37 cellular contexts compared by ENCODE assay signal in the genomic region with DNA sequence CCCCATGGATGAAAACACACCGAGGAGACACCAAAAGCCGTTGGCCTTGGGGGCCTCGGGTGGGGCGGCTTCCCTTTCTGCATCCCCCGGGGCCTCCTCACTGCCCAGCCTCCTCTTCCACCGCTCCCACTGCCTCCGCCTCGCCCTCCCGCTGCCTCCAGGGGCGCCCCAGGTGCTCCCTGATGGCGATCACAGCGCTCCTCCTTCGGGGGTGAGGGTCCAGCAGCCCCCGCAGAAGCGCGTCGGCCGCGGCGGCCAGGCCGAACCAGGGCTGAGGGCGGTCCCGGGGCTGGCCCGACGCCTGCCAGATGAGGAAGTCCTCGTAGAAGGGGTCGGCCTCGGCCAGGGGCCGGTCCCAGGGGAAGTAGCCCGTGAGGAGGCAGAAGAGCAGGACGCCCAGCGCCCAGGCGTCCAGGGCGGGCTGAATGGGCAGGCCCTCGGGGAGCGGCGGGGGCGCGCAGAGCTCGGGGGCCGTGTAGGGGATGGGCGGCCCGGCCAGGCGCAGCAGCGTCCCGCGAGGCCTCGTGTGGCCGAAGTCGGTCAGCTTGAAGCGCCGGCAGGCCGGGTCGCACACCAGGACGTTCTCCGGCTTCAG. TPM values are rescaled to one million over a fixed set of nuclear protein-coding genes. Genes with fewer than 3 reads are reported as not detected.
"Had no signal": no experiment of that assay in that cellular context is flagged by ENCODE, and none has a peak within 500 bp of the region (broad histone marks: within the 10 kb centered on the region; RNA-seq: fewer than 3 reads in every experiment).

No MANE protein-coding gene starts in this region.

- H3K4me1 Mint-ChIP-seq: immature natural killer cell, naive B cell had no signal

- H3K27ac Mint-ChIP-seq: activated naive CD8-positive, alpha-beta T cell; immature natural killer cell; mesothelial cell of epicardium; naive B cell; nephron progenitor cell; stimulated activated naive B cell treated with anti-CD40 and anti-IgM and Interleukin-4, amounts not matched to agents 10 μg/mL and 1 μg/mL and 100 μg/mL, for 72 hours had no signal

- H2AFZ ChIP-seq: parathyroid adenoma had no signal

- H3K27ac ChIP-seq: body of pancreas, epithelial cell of prostate, esophagus squamous epithelium, parathyroid adenoma, psoas muscle, thoracic aorta, VCaP had no signal

- H3K36me3 Mint-ChIP-seq: activated naive CD8-positive, alpha-beta T cell; immature natural killer cell; mesothelial cell of epicardium; naive B cell; stimulated activated naive B cell treated with anti-CD40 and anti-IgM and Interleukin-4, amounts not matched to agents 10 μg/mL and 1 μg/mL and 100 μg/mL, for 72 hours had no signal

- H3K27me3 ChIP-seq: body of pancreas had no signal

- H3K4me3 Mint-ChIP-seq: activated naive CD8-positive, alpha-beta T cell; immature natural killer cell; mesothelial cell of epicardium; nephron progenitor cell; stimulated activated naive B cell treated with anti-CD40 and anti-IgM and Interleukin-4, amounts not matched to agents 10 μg/mL and 1 μg/mL and 100 μg/mL, for 72 hours; T-helper 1 cell treated with Interleukin-12 subunit alpha and Interleukin-12 subunit beta and Interleukin-4 antibody, amounts not matched to agents 30 μg/mL and 1 μg/mL, for 36 hours had no signal

- FAIRE-seq: colon, kidney, TTC549, urothelium cell line had no signal

- H3K4me3 ChIP-seq: body of pancreas, esophagus squamous epithelium, psoas muscle, smooth muscle cell, thoracic aorta had no signal

- H3K4me2 ChIP-seq: smooth muscle cell had no signal

- DNase-seq: activated CD4-positive, alpha-beta T cell treated with anti-CD3 and anti-CD28 coated beads for 48 hours; activated CD4-positive, alpha-beta T cell treated with anti-CD3 and anti-CD28 coated beads, Interleukin-2, amount 50 U/mL, for 48 hours; activated CD8-positive, alpha-beta memory T cell treated with anti-CD3 and anti-CD28 coated beads for 24 hours; activated effector memory CD4-positive, alpha-beta T cell treated with Interleukin-2 at 50 U/mL for 16 hours; activated naive CD4-positive, alpha-beta T cell treated with Interleukin-2 at 50 U/mL for 16 hours; anterior cingulate cortex; body of pancreas; dermis blood vessel endothelial cell; effector CD4-positive, alpha-beta T cell; esophagus squamous epithelium; foreskin melanocyte; immature natural killer cell; kidney; left colon; mammary epithelial cell; naive B cell; nephron progenitor cell; psoas muscle; stimulated activated CD4-positive, alpha-beta T cell treated with anti-CD3 and anti-CD28 coated beads, Interleukin-1b, Interleukin-23, amount 100 ng/mL, for 48 hours; stimulated activated CD4-positive, alpha-beta T cell treated with anti-CD3 and anti-CD28 coated beads, Interleukin-4, amount 100 ng/mL, for 4 hours; stimulated activated CD8-positive, alpha-beta memory T cell treated with anti-CD3 and anti-CD28 coated beads, Interleukin-4, amount 100 ng/mL, for 48 hours; stimulated activated naive B cell treated with anti-CD40 and anti-IgM and Interleukin-4, amounts not matched to agents 10 μg/mL and 1 μg/mL and 100 μg/mL, for 72 hours; T-helper 9 cell; trophoblast cell had no signal

- H3K9me3 ChIP-seq: body of pancreas, esophagus squamous epithelium, psoas muscle, thoracic aorta had no signal

- H3K9me3 Mint-ChIP-seq: immature natural killer cell; mesothelial cell of epicardium; naive B cell; nephron progenitor cell; stimulated activated naive B cell treated with anti-CD40 and anti-IgM and Interleukin-4, amounts not matched to agents 10 μg/mL and 1 μg/mL and 100 μg/mL, for 72 hours; T-helper 1 cell treated with Interleukin-12 subunit alpha and Interleukin-12 subunit beta and Interleukin-4 antibody, amounts not matched to agents 30 μg/mL and 1 μg/mL, for 36 hours had no signal

- H3K9ac ChIP-seq: parathyroid adenoma had no signal

- H3K79me2 ChIP-seq: parathyroid adenoma had no signal

- H3K36me3 ChIP-seq: esophagus squamous epithelium, thoracic aorta had no signal

- ATAC-seq: activated CD4-positive, CD25-positive, alpha-beta regulatory T cell treated with anti-CD3 and anti-CD28 coated beads, Interleukin-2, amount 50 U/mL, for 24 hours; body of pancreas; left colon; psoas muscle; stimulated activated naive B cell treated with anti-CD40 and anti-IgM and Interleukin-4, amounts not matched to agents 10 μg/mL and 1 μg/mL and 100 μg/mL, for 72 hours had no signal

RNA-seq across cellular contexts. Expression of a gene that starts 7.2 kb away (rescaled TPM):
- total RNA-seq: body of pancreas, dermis blood vessel endothelial cell, esophagus squamous epithelium, kidney, left colon, liver, mammary epithelial cell, smooth muscle cell, thoracic aorta had no signal
- polyA plus RNA-seq: immature natural killer cell, liver, mammary epithelial cell, smooth muscle cell had no signal

RNA-seq across cellular contexts. Expression of a gene that starts 15.6 kb away (rescaled TPM):
- total RNA-seq: body of pancreas, left colon, liver, mammary epithelial cell, mesothelial cell of epicardium, smooth muscle cell, thoracic aorta had no signal
- polyA plus RNA-seq: immature natural killer cell, mammary epithelial cell, smooth muscle cell had no signal

RNA-seq across cellular contexts. Expression of a gene that starts 41.5 kb away (rescaled TPM):
- polyA plus RNA-seq: immature natural killer cell, mammary epithelial cell had no signal
